In the genomic region with DNA sequence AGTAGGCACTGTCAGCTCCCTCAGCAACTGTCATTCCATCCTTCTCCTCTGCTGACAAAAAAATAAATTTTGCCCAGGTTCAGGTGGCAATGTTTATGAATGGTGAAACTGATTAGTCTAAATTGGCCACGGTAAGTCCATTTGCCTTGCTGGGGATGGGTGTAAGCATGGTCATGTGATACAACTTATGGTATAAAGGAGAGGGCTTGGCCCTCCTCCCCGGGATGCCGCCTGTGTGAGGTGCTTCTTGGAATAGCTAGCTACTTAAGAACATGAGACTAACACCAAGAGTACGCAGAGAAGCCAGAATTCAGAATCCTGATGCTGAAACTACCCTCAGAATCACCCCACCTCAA, we compare ENCODE assay signal across 12 cellular contexts.
A peak's percentile ranks its signal among the peaks of the same experiment; 100 is the strongest.
DNase-seq lines count a peak whose midpoint lies in the region; ATAC-seq and TF ChIP-seq lines count a peak whose summit lies in the region.
"Had no signal": no experiment of that assay in that cellular context is flagged by ENCODE, and none has a peak within 500 bp of the region (broad histone marks: within the 10 kb centered on the region; RNA-seq: fewer than 3 reads in every experiment).

No MANE protein-coding gene starts in this region.

- TF ChIP-seq CTCF in 22Rv1 (IDR thresholded peaks at IDR 0.05) (no peak), GM23338 (conservative IDR thresholded peaks at IDR 0.05; ENCODE audit: low read depth in 2 of 2) (no peak), ascending aorta (IDR thresholded peaks at IDR 0.05) (no peak), ovary (IDR thresholded peaks at IDR 0.05) (no peak)

- H3K4me1 ChIP-seq in GM23338 (ENCODE audit: insufficient read depth) (peaks cover 5% of the 10 kb centered on the region; the same call in 1 of the 2 replicates), ascending aorta (peaks cover 0 to 40% of the 10 kb centered on the region in 2 donors), ovary (ENCODE audit: insufficient read depth) (peaks cover 14% of the 10 kb centered on the region)

- no peak overlapping the region for H3K4me2 ChIP-seq in GM23338

- H3K27me3 ChIP-seq in GM23338 (ENCODE audit: insufficient read depth), result no peaks in the 10 kb centered on the region
- no peaks in the 10 kb centered on the region for H3K27me3 ChIP-seq in ascending aorta
- H3K27me3 ChIP-seq in ovary, result no peaks in the 10 kb centered on the region

- H3K9me2 ChIP-seq in GM23338 (ENCODE audit: insufficient read depth), result no peaks in the 10 kb centered on the region

- peaks cover 11% of the 10 kb centered on the region for H3K4me1 Mint-ChIP-seq in GM23338

- no peaks in the 10 kb centered on the region for H3K36me3 Mint-ChIP-seq in GM23338 (ENCODE audit: low read depth)

- no peaks in the 10 kb centered on the region for H3F3A ChIP-seq in GM23338 (replicated peaks; ENCODE audit: low read depth)

- WGBS in ovary, 3 donors, result 87 to 93% (median 89%) methylated on average over 4 of the region's 4 CpGs

- H3K9me3 Mint-ChIP-seq in GM23338, result no peaks in the 10 kb centered on the region
- H3K9me3 Mint-ChIP-seq: activated B cell treated with CpG ODN at 0.5 μM for 24 hours; IgD-negative memory B cell; natural killer cell treated with Interleukin-12 subunit alpha and Interleukin-12 subunit beta and Interleukin-15 and Interleukin-18, amount 100 ng/mL, for 72 hours had no signal

- TF ChIP-seq EP300 in ovary (IDR thresholded peaks at IDR 0.05), result no peak

- intact Hi-C loops in ascending aorta (cut with DNase I) (loop anchor here (1.0 to 2.0 kb wide), 4 partner anchors 34 to 148 kb away; partner anchors contain the start of gene MAP3K5), ovary (cut with DNase I) (loop anchor here (1.0 to 10.0 kb wide), 3 partner anchors 60 to 148 kb away; partner anchors contain the start of gene MAP3K5 (in 4 of the 4))

- ATAC-seq in GM23338, result peak; percentile 10
- no peak for ATAC-seq in GM19452 (IDR thresholded peaks at IDR 0.05; ENCODE audit: unreplicated experiment)

- H3K27me3 Mint-ChIP-seq in GM23338 (ENCODE audit: insufficient read depth, low read depth, poor library complexity), result no peaks in the 10 kb centered on the region
- H3K27me3 Mint-ChIP-seq: activated B cell treated with CpG ODN at 0.5 μM for 24 hours; IgD-negative memory B cell; natural killer cell treated with Interleukin-12 subunit alpha and Interleukin-12 subunit beta and Interleukin-15 and Interleukin-18, amount 100 ng/mL, for 72 hours had no signal

- no peak for DNase-seq in GM23338 (ENCODE audit: low spot score)
- no peak for DNase-seq in ascending aorta (ENCODE audit: low spot score in 2 of 2)
- DNase-seq in ovary, result no peak
- no peak for DNase-seq in HuH-7 (ENCODE audit: low spot score)
- DNase-seq in RPMI8226, result no peak
- no peak for DNase-seq in NCI-H69 (lab: John Stamatoyannopoulos, UW)

- no peaks in the 10 kb centered on the region for H3K79me2 ChIP-seq in GM23338 (replicated peaks; ENCODE audit: insufficient read depth)

- H2AFZ ChIP-seq in GM23338, result no peak overlapping the region; the same call in 1 of the 2 replicates

- H3K4me3 ChIP-seq in GM23338 (no peak overlapping the region), ascending aorta (no peak overlapping the region), ovary (no peak overlapping the region)
- H3K4me3 ChIP-seq: skin epidermis had no signal

- no peak for TF ChIP-seq POLR2A in ovary (IDR thresholded peaks at IDR 0.05)

- H3K36me3 ChIP-seq in GM23338 (ENCODE audit: insufficient read depth) (no peaks in the 10 kb centered on the region), ascending aorta (peaks cover under 1 to 11% of the 10 kb centered on the region in 2 donors), ovary (no peaks in the 10 kb centered on the region)

- no peaks in the 10 kb centered on the region for H3K9me3 ChIP-seq in ascending aorta
- no peaks in the 10 kb centered on the region for H3K9me3 ChIP-seq in ovary

- peak overlapping the region; percentile 42 for H3K27ac ChIP-seq in 22Rv1
- no peak overlapping the region for H3K27ac ChIP-seq in GM23338 (ENCODE audit: low read depth)
- peak overlapping the region; percentile 61 to 80 for H3K27ac ChIP-seq in ascending aorta
- peak overlapping the region; percentile 49 to 55 for H3K27ac ChIP-seq in ovary
- H3K27ac ChIP-seq: skin epidermis had no signal

- no peaks in the 10 kb centered on the region for H4K20me1 ChIP-seq in GM23338 (replicated peaks; ENCODE audit: insufficient read depth)

- H3K27ac Mint-ChIP-seq in GM23338, result no peak overlapping the region
- H3K27ac Mint-ChIP-seq: activated B cell treated with CpG ODN at 0.5 μM for 24 hours; IgD-negative memory B cell; natural killer cell treated with Interleukin-12 subunit alpha and Interleukin-12 subunit beta and Interleukin-15 and Interleukin-18, amount 100 ng/mL, for 72 hours had no signal

- H3K4me3 Mint-ChIP-seq in GM23338, result no peak overlapping the region
- H3K4me3 Mint-ChIP-seq: activated B cell treated with CpG ODN at 0.5 μM for 24 hours; IgD-negative memory B cell; natural killer cell treated with Interleukin-12 subunit alpha and Interleukin-12 subunit beta and Interleukin-15 and Interleukin-18, amount 100 ng/mL, for 72 hours had no signal

TF ChIP-seq in GM23338, 12 proteins besides CTCF, POLR2A, EP300 and RAD21 (continues in another document):
- no peak for TF ChIP-seq ZNF462 (CRISPR knock-in tag; IDR thresholded peaks at IDR 0.05)
- TF ChIP-seq ZNF331 (CRISPR knock-in tag; IDR thresholded peaks at IDR 0.05; ENCODE audit: low read depth), result no peak
